ENCODE assay signal across 14 cellular contexts in the genomic region with DNA sequence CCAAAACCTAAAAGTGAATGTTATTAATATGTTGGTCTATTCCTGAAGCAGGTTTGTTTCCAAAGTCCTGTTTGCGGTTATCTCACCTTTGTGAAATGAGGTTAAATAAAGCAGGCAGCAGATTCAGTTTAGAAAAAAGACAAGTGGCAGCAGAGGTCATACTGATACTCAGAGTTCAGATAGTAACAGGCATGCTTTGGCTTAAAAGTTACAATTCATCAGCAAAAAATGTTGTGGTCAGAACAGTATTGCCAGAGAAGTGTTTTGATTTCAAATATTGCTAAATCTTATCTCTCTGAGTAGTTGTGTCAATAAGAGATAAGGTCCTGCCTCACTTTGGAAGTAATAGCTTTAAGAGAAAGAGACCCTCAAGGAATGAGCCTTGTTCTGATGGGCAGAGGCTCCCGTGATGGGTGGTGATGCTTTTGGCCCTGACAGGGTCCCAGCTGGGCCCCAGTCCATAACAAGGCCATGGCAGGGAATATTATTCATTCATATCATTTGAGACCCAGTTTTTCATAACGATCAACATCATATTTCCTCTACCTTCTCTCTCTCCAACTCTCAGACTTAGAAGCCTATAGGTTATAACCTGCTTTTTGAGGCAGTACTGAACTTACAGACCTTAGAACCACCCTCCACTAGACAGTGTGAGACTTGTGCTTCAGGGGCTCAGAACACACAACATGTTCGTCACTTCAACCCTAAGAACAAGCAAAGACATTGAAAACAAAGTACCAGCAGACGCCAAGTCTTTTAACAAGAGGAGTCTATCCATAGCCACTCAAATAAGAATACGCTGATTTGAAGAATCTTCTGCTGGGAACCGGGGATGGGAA. TPM values are rescaled to one million over a fixed set of nuclear protein-coding genes. Genes with fewer than 3 reads are reported as not detected.
DNase-seq lines count a peak whose midpoint lies in the region; ATAC-seq and TF ChIP-seq lines count a peak whose summit lies in the region.
"Had no signal": no experiment of that assay in that cellular context is flagged by ENCODE, and none has a peak within 500 bp of the region (broad histone marks: within the 10 kb centered on the region; RNA-seq: fewer than 3 reads in every experiment).

No MANE protein-coding gene starts in this region.

- TF ChIP-seq CTCF in cardiac muscle cell (IDR thresholded peaks at IDR 0.05; ENCODE audit: low read depth, low read length) (no peak), right atrium auricular region (IDR thresholded peaks at IDR 0.05) (no peak), WTC11 (IDR thresholded peaks at IDR 0.05) (no peak), hepatocyte (IDR thresholded peaks at IDR 0.05; ENCODE audit: poor library complexity) (no peak), CD14-positive monocyte (IDR thresholded peaks at IDR 0.05) (no peak)

- H2AFZ ChIP-seq in hepatocyte: no peak overlapping the region

- POLR2A ChIA-PET in WTC11 (lab: Charles Lee): no interaction called here

- peak; percentile 9 to 62 for DNase-seq in cardiac muscle cell (ENCODE audit: low read depth in 1 of 2, low spot score in 1 of 2)
- DNase-seq in right atrium auricular region (ENCODE audit: low spot score): no peak
- DNase-seq in WTC11 (ENCODE audit: low spot score): no peak
- peak; percentile 6 for DNase-seq in hepatocyte (ENCODE audit: low spot score)
- DNase-seq in CD14-positive monocyte (ENCODE audit: low spot score): no peak
- no peak for DNase-seq in NCI-H82 (lab: John Stamatoyannopoulos, UW)
- DNase-seq: NCI-H187 treated with DMSO at 0.1 percent for 48 hours; stimulated activated CD4-positive, alpha-beta T cell treated with anti-CD3 and anti-CD28 coated beads, Interleukin-2, amount 100 ng/mL, for 24 hours had no signal

- no peaks in the 10 kb centered on the region for H3K9me2 ChIP-seq in hepatocyte (replicated peaks; ENCODE audit: insufficient read depth)

- H3K27me3 ChIP-seq in cardiac muscle cell (no peaks in the 10 kb centered on the region), right atrium auricular region (no peaks in the 10 kb centered on the region), hepatocyte (no peaks in the 10 kb centered on the region)
- H3K27me3 ChIP-seq: neutrophil had no signal

- CTCF ChIA-PET in WTC11 (lab: Charles Lee): no interaction called here

- H3K36me3 ChIP-seq in cardiac muscle cell (no peaks in the 10 kb centered on the region), right atrium auricular region (no peaks in the 10 kb centered on the region), hepatocyte (replicated peaks; ENCODE audit: insufficient read depth, low read depth) (no peaks in the 10 kb centered on the region)
- H3K36me3 ChIP-seq: neutrophil had no signal

- H3K27ac Mint-ChIP-seq in WTC11: no peak overlapping the region
- H3K27ac Mint-ChIP-seq in CD14-positive monocyte: peak overlapping the region in 1 of 7 donors; percentile 46
- H3K27ac Mint-ChIP-seq: brain; stimulated activated naive CD8-positive, alpha-beta T cell treated with anti-CD3 and anti-CD28 coated beads, Interleukin-15, Interleukin-2, amounts not matched to agents 100 ng/mL and 50 ng/mL, for 24 hours had no signal

- no peaks in the 10 kb centered on the region for H3K79me2 ChIP-seq in hepatocyte

- H3K27ac ChIP-seq in cardiac muscle cell: peak overlapping the region; percentile 46
- no peak overlapping the region for H3K27ac ChIP-seq in right atrium auricular region
- peak overlapping the region; percentile 30 for H3K27ac ChIP-seq in hepatocyte
- H3K27ac ChIP-seq: neutrophil had no signal

- H3K4me1 ChIP-seq in cardiac muscle cell (ENCODE audit: low read depth) (peaks cover 17% of the 10 kb centered on the region), right atrium auricular region (peaks cover 0 to 14% of the 10 kb centered on the region in 2 donors), hepatocyte (ENCODE audit: insufficient read depth) (peaks cover 4% of the 10 kb centered on the region)

- H3K4me1 Mint-ChIP-seq in WTC11 (no peaks in the 10 kb centered on the region), CD14-positive monocyte (peaks cover 11% of the 10 kb centered on the region)
- H3K4me1 Mint-ChIP-seq: brain had no signal

- H3K9me3 ChIP-seq in cardiac muscle cell (ENCODE audit: low read depth): no peaks in the 10 kb centered on the region
- no peaks in the 10 kb centered on the region for H3K9me3 ChIP-seq in right atrium auricular region
- H3K9me3 ChIP-seq in hepatocyte (ENCODE audit: low read depth): no peaks in the 10 kb centered on the region
- H3K9me3 ChIP-seq: neutrophil had no signal

- ATAC-seq in WTC11: no peak
- ATAC-seq in HG03342 (IDR thresholded peaks at IDR 0.05; ENCODE audit: unreplicated experiment): no peak
- ATAC-seq in HG02759 (IDR thresholded peaks at IDR 0.05; ENCODE audit: unreplicated experiment): no peak
- ATAC-seq: esophagus mucosa had no signal

- H3K27me3 Mint-ChIP-seq in WTC11 (ENCODE audit: low read depth) (no peaks in the 10 kb centered on the region), CD14-positive monocyte (ENCODE audit: low read depth in 3 of 3) (no peaks in the 10 kb centered on the region)
- H3K27me3 Mint-ChIP-seq: brain; stimulated activated naive CD8-positive, alpha-beta T cell treated with anti-CD3 and anti-CD28 coated beads, Interleukin-15, Interleukin-2, amounts not matched to agents 100 ng/mL and 50 ng/mL, for 24 hours had no signal

- WGBS in hepatocyte (ENCODE audit: low lambda C conversion rate, missing lambda C conversion rate): 64% methylated on average over 7 of the region's 7 CpGs

- H3K36me3 Mint-ChIP-seq in WTC11 (no peaks in the 10 kb centered on the region), CD14-positive monocyte (peaks cover 3 to 6% of the 10 kb centered on the region in 2 donors)
- H3K36me3 Mint-ChIP-seq: brain had no signal

- intact Hi-C loops in CD14-positive monocyte (cut with micrococcal nuclease): loop anchor here (10.0 kb wide), 2 partner anchors 85 to 175 kb away; no protein-coding TSS in a partner anchor

- H4K20me1 ChIP-seq in hepatocyte (ENCODE audit: insufficient read depth, poor library complexity, severe bottlenecking): no peaks in the 10 kb centered on the region

- H3K9me3 Mint-ChIP-seq in WTC11 (no peaks in the 10 kb centered on the region), CD14-positive monocyte (peaks cover 0 to 5% (median 2%) of the 10 kb centered on the region in 7 donors)

- H3K4me3 Mint-ChIP-seq in WTC11: no peak overlapping the region
- no peak overlapping the region for H3K4me3 Mint-ChIP-seq in CD14-positive monocyte
- H3K4me3 Mint-ChIP-seq: brain; stimulated activated naive CD8-positive, alpha-beta T cell treated with anti-CD3 and anti-CD28 coated beads, Interleukin-15, Interleukin-2, amounts not matched to agents 100 ng/mL and 50 ng/mL, for 24 hours had no signal

- H3K4me3 ChIP-seq in cardiac muscle cell: no peak overlapping the region
- H3K4me3 ChIP-seq in right atrium auricular region: no peak overlapping the region
- no peak overlapping the region for H3K4me3 ChIP-seq in hepatocyte

- peak overlapping the region; percentile 24 for H3K4me2 ChIP-seq in hepatocyte

TF ChIP-seq in WTC11, 78 proteins besides CTCF, POLR2A, EP300 and RAD21:
- TF ChIP-seq GABPB1 (CRISPR knock-in tag; IDR thresholded peaks at IDR 0.05): peak; percentile 49; the same call in 1 of the 2 replicates
- TF ChIP-seq, protein P1, sequence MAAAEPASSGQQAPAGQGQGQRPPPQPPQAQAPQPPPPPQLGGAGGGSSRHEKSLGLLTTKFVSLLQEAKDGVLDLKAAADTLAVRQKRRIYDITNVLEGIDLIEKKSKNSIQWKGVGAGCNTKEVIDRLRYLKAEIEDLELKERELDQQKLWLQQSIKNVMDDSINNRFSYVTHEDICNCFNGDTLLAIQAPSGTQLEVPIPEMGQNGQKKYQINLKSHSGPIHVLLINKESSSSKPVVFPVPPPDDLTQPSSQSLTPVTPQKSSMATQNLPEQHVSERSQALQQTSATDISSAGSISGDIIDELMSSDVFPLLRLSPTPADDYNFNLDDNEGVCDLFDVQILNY (CRISPR knock-in tag; IDR thresholded peaks at IDR 0.05): no peak

RNA-seq across cellular contexts. Expression of a gene that starts 58.5 kb away (rescaled TPM):
- total RNA-seq in cardiac muscle cell: 6.5 and 12.5 TPM in 2 replicates
- 1.5 and 3.1 TPM in 2 replicates for polyA plus RNA-seq in cardiac muscle cell
- 10 to 100 TPM; 38.7 to 45.4 TPM for total RNA-seq in right atrium auricular region
- total RNA-seq in WTC11 (2021): 5.8 to 9.8 TPM (median 7.1 TPM) in 3 replicates
- 67.1 and 69.8 TPM in 2 replicates for total RNA-seq in hepatocyte
- 10.6 and 11.0 TPM in 2 replicates for polyA plus RNA-seq in hepatocyte
- polyA plus RNA-seq in CD14-positive monocyte: 10 to 100 TPM; 42.4 to 54.1 TPM

Comparison
In these comparisons a context has a peak if more than half of its experiments do, and no peak if none do; other contexts are left out.
1. DNase-seq: peak in cardiac muscle cell (2 of 2) and hepatocyte (single experiment); none in right atrium auricular region (single experiment), WTC11 (single experiment), CD14-positive monocyte (single experiment) and NCI-H82 (single experiment).
2. H3K27ac ChIP-seq: peak in cardiac muscle cell (single experiment) and hepatocyte (single experiment); none in right atrium auricular region (0 of 2).